ENCODE assay signal across 15 cellular contexts in genomic region chr9:642014-642413, GRCh38.
DNase-seq lines count a peak whose midpoint lies in the region; ATAC-seq and TF ChIP-seq lines count a peak whose summit lies in the region.
"Had no signal": no experiment of that assay in that cellular context is flagged by ENCODE, and none has a peak within 500 bp of the region (broad histone marks: within the 10 kb centered on the region; RNA-seq: fewer than 3 reads in every experiment).

No MANE protein-coding gene starts in this region.

- no peak for DNase-seq in stimulated activated naive CD8-positive, alpha-beta T cell treated with anti-CD3 and anti-CD28 coated beads, Interleukin-15, Interleukin-2, amounts not matched to agents 100 U/mL and 50 U/mL, for 24 hours
- peak; percentile 72 for DNase-seq in WERI-Rb-1
- no peak for DNase-seq in mesothelial cell of epicardium (ENCODE audit: low spot score in 2 of 2, unreplicated experiment in 2 of 2)
- no peak for DNase-seq in aorta
- no peak for DNase-seq in BE2C
- DNase-seq in NCI-H1092 (lab: John Stamatoyannopoulos, UW) = no peak
- DNase-seq in T1000 (lab: John Stamatoyannopoulos, UW) = no peak
- DNase-seq: anterior cingulate cortex, IMR-90, mammary epithelial cell, NCI-H2081, T-helper 17 cell had no signal

- no peaks in the 10 kb centered on the region for H3K27me3 Mint-ChIP-seq in stimulated activated naive CD8-positive, alpha-beta T cell treated with anti-CD3 and anti-CD28 coated beads, Interleukin-15, Interleukin-2, amounts not matched to agents 100 ng/mL and 50 ng/mL, for 24 hours
- H3K27me3 Mint-ChIP-seq in mesothelial cell of epicardium (ENCODE audit: low read depth) = no peaks in the 10 kb centered on the region

- H3K36me3 ChIP-seq in WERI-Rb-1 (peaks cover 5% of the 10 kb centered on the region; the same call in 1 of the 2 replicates), aorta (ENCODE audit: control insufficient read depth in 1 of 2, insufficient read depth in 2 of 2, low read length in 1 of 2) (no peaks in the 10 kb centered on the region), BE2C (no peaks in the 10 kb centered on the region)
- H3K36me3 ChIP-seq: BLaER1 treated with 17β-estradiol and CSF1 and Interleukin-3, amounts not matched to agents 10 nM and 100 nM; prostate gland had no signal

- H3K4me3 ChIP-seq in WERI-Rb-1 (ENCODE audit: low read depth, low read length) (0 out of 2 replicates have a peak overlapping the region, but pooled peaks have one; percentile 18), aorta (ENCODE audit: low read length in 2 of 2) (no peak overlapping the region), BE2C (ENCODE audit: low read depth, low read length) (no peak overlapping the region)
- H3K4me3 ChIP-seq: BLaER1 treated with 17β-estradiol and CSF1 and Interleukin-3, amounts not matched to agents 10 nM and 100 nM; prostate gland had no signal

- H3K4me1 ChIP-seq in aorta (ENCODE audit: control insufficient read depth in 1 of 2, insufficient read depth in 2 of 2, low read length in 2 of 2) = peaks cover 3% of the 10 kb centered on the region in 2 donors
- H3K4me1 ChIP-seq in BE2C = no peaks in the 10 kb centered on the region
- H3K4me1 ChIP-seq: prostate gland had no signal

- intact Hi-C loops in aorta (cut with DNase I) = loop anchor here in 1 of 2 donors (5.0 kb wide), 1 partner anchor 40 kb away; no protein-coding TSS in a partner anchor

- H3K27ac ChIP-seq in WERI-Rb-1 (peak overlapping the region; percentile 55), aorta (ENCODE audit: low read depth in 1 of 2, low read length in 2 of 2) (peak overlapping the region; percentile 42 to 84)
- H3K27ac ChIP-seq: BLaER1 treated with 17β-estradiol and CSF1 and Interleukin-3, amounts not matched to agents 10 nM and 100 nM; prostate gland had no signal

- H3K27me3 ChIP-seq in WERI-Rb-1 (ENCODE audit: insufficient read depth, low read depth, severe bottlenecking) = no peaks in the 10 kb centered on the region
- no peaks in the 10 kb centered on the region for H3K27me3 ChIP-seq in aorta (ENCODE audit: control insufficient read depth in 1 of 2, insufficient read depth in 2 of 2, low read length in 1 of 2)
- no peaks in the 10 kb centered on the region for H3K27me3 ChIP-seq in BE2C
- H3K27me3 ChIP-seq: BLaER1 treated with 17β-estradiol and CSF1 and Interleukin-3, amounts not matched to agents 10 nM and 100 nM had no signal

- ATAC-seq in stimulated activated naive CD8-positive, alpha-beta T cell treated with anti-CD3 and anti-CD28 coated beads, Interleukin-15, Interleukin-2, amounts not matched to agents 100 U/mL and 50 U/mL, for 24 hours = no peak
- ATAC-seq in aorta (ENCODE audit: low FRiP score) = no peak
- ATAC-seq: T-helper 17 cell had no signal

- WGBS in aorta, 2 donors = 31 to 39% methylated on average over 6 of the region's 6 CpGs

- no peaks in the 10 kb centered on the region for H3K9me3 Mint-ChIP-seq in stimulated activated naive CD8-positive, alpha-beta T cell treated with anti-CD3 and anti-CD28 coated beads, Interleukin-15, Interleukin-2, amounts not matched to agents 100 ng/mL and 50 ng/mL, for 24 hours
- no peaks in the 10 kb centered on the region for H3K9me3 Mint-ChIP-seq in mesothelial cell of epicardium

- H3K4me1 Mint-ChIP-seq in stimulated activated naive CD8-positive, alpha-beta T cell treated with anti-CD3 and anti-CD28 coated beads, Interleukin-15, Interleukin-2, amounts not matched to agents 100 ng/mL and 50 ng/mL, for 24 hours (ENCODE audit: low read depth) = peaks cover 24% of the 10 kb centered on the region
- peaks cover 16% of the 10 kb centered on the region for H3K4me1 Mint-ChIP-seq in mesothelial cell of epicardium

- peak overlapping the region; percentile 39 for H3K4me3 Mint-ChIP-seq in stimulated activated naive CD8-positive, alpha-beta T cell treated with anti-CD3 and anti-CD28 coated beads, Interleukin-15, Interleukin-2, amounts not matched to agents 100 ng/mL and 50 ng/mL, for 24 hours
- no peak overlapping the region for H3K4me3 Mint-ChIP-seq in mesothelial cell of epicardium
- H3K4me3 Mint-ChIP-seq: T-helper 17 cell had no signal

- H3K9me3 ChIP-seq in WERI-Rb-1 (ENCODE audit: severe bottlenecking) (no peaks in the 10 kb centered on the region), aorta (ENCODE audit: control insufficient read depth, low read length) (no peaks in the 10 kb centered on the region), BE2C (no peaks in the 10 kb centered on the region)
- H3K9me3 ChIP-seq: BLaER1 treated with 17β-estradiol and CSF1 and Interleukin-3, amounts not matched to agents 10 nM and 100 nM; prostate gland had no signal

- TF ChIP-seq CTCF in WERI-Rb-1 (IDR thresholded peaks at IDR 0.05; ENCODE audit: low read depth, low read length) = no peak
- TF ChIP-seq CTCF in mesothelial cell of epicardium (IDR thresholded peaks at IDR 0.05; ENCODE audit: unreplicated experiment) = no peak
- TF ChIP-seq CTCF in BE2C (IDR thresholded peaks at IDR 0.05; ENCODE audit: low read depth, low read length) = no peak

- peak overlapping the region; percentile 47 for H3K27ac Mint-ChIP-seq in stimulated activated naive CD8-positive, alpha-beta T cell treated with anti-CD3 and anti-CD28 coated beads, Interleukin-15, Interleukin-2, amounts not matched to agents 100 ng/mL and 50 ng/mL, for 24 hours
- peak overlapping the region; percentile 76 for H3K27ac Mint-ChIP-seq in mesothelial cell of epicardium
- H3K27ac Mint-ChIP-seq: T-helper 17 cell had no signal

- no peaks in the 10 kb centered on the region for H3K36me3 Mint-ChIP-seq in stimulated activated naive CD8-positive, alpha-beta T cell treated with anti-CD3 and anti-CD28 coated beads, Interleukin-15, Interleukin-2, amounts not matched to agents 100 ng/mL and 50 ng/mL, for 24 hours (ENCODE audit: low read depth)
- H3K36me3 Mint-ChIP-seq in mesothelial cell of epicardium = peaks cover 1% of the 10 kb centered on the region
